ENCODE assay signal across 9 cellular contexts in genomic region chr14:37874429-37875109, GRCh38.
DNase-seq lines count a peak whose midpoint lies in the region; ATAC-seq and TF ChIP-seq lines count a peak whose summit lies in the region.
"Had no signal": no experiment of that assay in that cellular context is flagged by ENCODE, and none has a peak within 500 bp of the region (broad histone marks: within the 10 kb centered on the region; RNA-seq: fewer than 3 reads in every experiment).

No MANE protein-coding gene starts in this region.

- no peaks in the 10 kb centered on the region for H3K36me3 Mint-ChIP-seq in CD4-positive, CD25-positive, alpha-beta regulatory T cell
- no peaks in the 10 kb centered on the region for H3K36me3 Mint-ChIP-seq in activated CD4-positive, alpha-beta T cell treated with anti-CD3 and anti-CD28 coated beads, Interleukin-2, amount 10 ng/mL, durations not matched to agents 7 days and 5 days (ENCODE audit: low read depth)
- H3K36me3 Mint-ChIP-seq: activated naive CD4-positive, alpha-beta T cell treated with anti-CD3 and anti-CD28 coated beads, Interleukin-2, amount 50 U/mL, for 24 hours had no signal

- CTCF ChIA-PET in activated CD4-positive, alpha-beta T cell treated with anti-CD3 and anti-CD28 coated beads, Interleukin-2, amount 10 ng/mL, durations not matched to agents 7 days and 5 days (lab: Charles Lee) = interaction anchor here (0.5 to 1.0 kb wide), 4 partner anchors 15 to 583 kb away, joined by 3 to 5 read pairs (median 3); no protein-coding TSS in a partner anchor

- intact Hi-C loops in dorsolateral prefrontal cortex (cut with DNase I) = loop anchor here (5.0 to 10.0 kb wide), 3 partner anchors 160 to 627 kb away; no protein-coding TSS in a partner anchor

- peaks cover 0 to 3% (median 0%) of the 10 kb centered on the region in 7 donors for H3K9me3 Mint-ChIP-seq in CD4-positive, CD25-positive, alpha-beta regulatory T cell
- H3K9me3 Mint-ChIP-seq in activated CD4-positive, alpha-beta T cell treated with anti-CD3 and anti-CD28 coated beads, Interleukin-2, amount 10 ng/mL, durations not matched to agents 7 days and 5 days = no peaks in the 10 kb centered on the region
- H3K9me3 Mint-ChIP-seq: activated naive CD4-positive, alpha-beta T cell treated with anti-CD3 and anti-CD28 coated beads, Interleukin-2, amount 50 U/mL, for 24 hours had no signal

- H3K4me1 Mint-ChIP-seq in CD4-positive, CD25-positive, alpha-beta regulatory T cell = peaks cover 5 to 8% (median 7%) of the 10 kb centered on the region in 4 donors
- H3K4me1 Mint-ChIP-seq in activated CD4-positive, alpha-beta T cell treated with anti-CD3 and anti-CD28 coated beads, Interleukin-2, amount 10 ng/mL, durations not matched to agents 7 days and 5 days = peaks cover 7% of the 10 kb centered on the region

- peaks cover 4% of the 10 kb centered on the region for H3K4me1 ChIP-seq in CD4-positive, CD25-positive, alpha-beta regulatory T cell (ENCODE audit: control insufficient read depth, insufficient read depth, low read length, poor library complexity, severe bottlenecking)

- peak; percentile 79 to 81 for ATAC-seq in CD4-positive, CD25-positive, alpha-beta regulatory T cell (ENCODE audit: low read depth in 2 of 2)
- peak; percentile 98 for ATAC-seq in GM19328 (IDR thresholded peaks at IDR 0.05; ENCODE audit: unreplicated experiment)
- ATAC-seq in HG03378 (IDR thresholded peaks at IDR 0.05; ENCODE audit: unreplicated experiment) = peak; percentile 97

- no peak overlapping the region for H3K27ac ChIP-seq in CD4-positive, CD25-positive, alpha-beta regulatory T cell (ENCODE audit: insufficient read depth, low read length, poor library complexity, severe bottlenecking)
- no peak overlapping the region for H3K27ac ChIP-seq in dorsolateral prefrontal cortex

- H3K27me3 Mint-ChIP-seq in CD4-positive, CD25-positive, alpha-beta regulatory T cell = peaks cover 6% of the 10 kb centered on the region
- peaks cover 5% of the 10 kb centered on the region for H3K27me3 Mint-ChIP-seq in activated CD4-positive, alpha-beta T cell treated with anti-CD3 and anti-CD28 coated beads, Interleukin-2, amount 10 ng/mL, durations not matched to agents 7 days and 5 days

- DNase-seq in CD4-positive, CD25-positive, alpha-beta regulatory T cell = peak; percentile 30 to 81 (median 67)
- peak; percentile 70 to 86 for DNase-seq in NCI-H524 (lab: John Stamatoyannopoulos, UW)
- peak; percentile 86 for DNase-seq in activated CD4-positive, alpha-beta T cell treated with anti-CD3 and anti-CD28 coated beads, Interleukin-2, amount 10 ng/mL, durations not matched to agents 7 days and 5 days
- DNase-seq in dorsolateral prefrontal cortex = peak in 9 of 10 donors; percentile 45 to 81 (median 71)
- peak; percentile 60 for DNase-seq in medulla oblongata (ENCODE audit: extremely low spot score)
- peak; percentile 17 to 37 for DNase-seq in stimulated activated CD8-positive, alpha-beta memory T cell treated with anti-CD3 and anti-CD28 coated beads, Interleukin-15, amount 100 ng/mL, for 4 hours (ENCODE audit: low read depth in 2 of 2)

- TF ChIP-seq CTCF in dorsolateral prefrontal cortex (IDR thresholded peaks at IDR 0.05 in 54 of 56, conservative IDR thresholded peaks at IDR 0.05 in 2 of 56; ENCODE audit: low read depth in 1 of 56, partially characterized antibody in 56 of 56) = peak; percentile 50 to 89 (median 81)

- peak overlapping the region in 2 of 3 donors; percentile 27 to 74 for H3K27ac Mint-ChIP-seq in CD4-positive, CD25-positive, alpha-beta regulatory T cell
- no peak overlapping the region for H3K27ac Mint-ChIP-seq in activated CD4-positive, alpha-beta T cell treated with anti-CD3 and anti-CD28 coated beads, Interleukin-2, amount 10 ng/mL, durations not matched to agents 7 days and 5 days
- H3K27ac Mint-ChIP-seq: activated naive CD4-positive, alpha-beta T cell treated with anti-CD3 and anti-CD28 coated beads, Interleukin-2, amount 50 U/mL, for 24 hours had no signal

- no peak overlapping the region for H3K4me3 Mint-ChIP-seq in CD4-positive, CD25-positive, alpha-beta regulatory T cell
- H3K4me3 Mint-ChIP-seq in activated CD4-positive, alpha-beta T cell treated with anti-CD3 and anti-CD28 coated beads, Interleukin-2, amount 10 ng/mL, durations not matched to agents 7 days and 5 days = no peak overlapping the region
- H3K4me3 Mint-ChIP-seq: activated naive CD4-positive, alpha-beta T cell treated with anti-CD3 and anti-CD28 coated beads, Interleukin-2, amount 50 U/mL, for 24 hours had no signal

- H3K9me3 ChIP-seq in CD4-positive, CD25-positive, alpha-beta regulatory T cell (ENCODE audit: control insufficient read depth in 2 of 2, low read length in 2 of 2) = no peaks in the 10 kb centered on the region

- H3K27me3 ChIP-seq in CD4-positive, CD25-positive, alpha-beta regulatory T cell (ENCODE audit: control insufficient read depth, insufficient read depth, low read length) = no peaks in the 10 kb centered on the region
- H3K27me3 ChIP-seq in dorsolateral prefrontal cortex = no peaks in the 10 kb centered on the region

- H3K36me3 ChIP-seq in CD4-positive, CD25-positive, alpha-beta regulatory T cell (ENCODE audit: control insufficient read depth, insufficient read depth, low read length) = no peaks in the 10 kb centered on the region

- POLR2A ChIA-PET in activated CD4-positive, alpha-beta T cell treated with anti-CD3 and anti-CD28 coated beads, Interleukin-2, amount 10 ng/mL, durations not matched to agents 7 days and 5 days (lab: Charles Lee) = no interaction called here

- H3K4me3 ChIP-seq in CD4-positive, CD25-positive, alpha-beta regulatory T cell (ENCODE audit: low read depth, low read length) = no peak overlapping the region
- H3K4me3 ChIP-seq in dorsolateral prefrontal cortex = no peak overlapping the region

Comparison
In these comparisons a context has a peak if more than half of its experiments do, and no peak if none do; other contexts are left out.
1. DNase-seq: peak in every context shown above with its lines; median percentile 86 in activated CD4-positive, alpha-beta T cell treated with anti-CD3 and anti-CD28 coated beads, Interleukin-2, amount 10 ng/mL, durations not matched to agents 7 days and 5 days; 78 in NCI-H524; 71 in dorsolateral prefrontal cortex; 67 in CD4-positive, CD25-positive, alpha-beta regulatory T cell; 60 in medulla oblongata; 27 in stimulated activated CD8-positive, alpha-beta memory T cell treated with anti-CD3 and anti-CD28 coated beads, Interleukin-15, amount 100 ng/mL, for 4 hours.